Comparison of ENCODE assay signal across 8 cellular contexts in the genomic region with DNA sequence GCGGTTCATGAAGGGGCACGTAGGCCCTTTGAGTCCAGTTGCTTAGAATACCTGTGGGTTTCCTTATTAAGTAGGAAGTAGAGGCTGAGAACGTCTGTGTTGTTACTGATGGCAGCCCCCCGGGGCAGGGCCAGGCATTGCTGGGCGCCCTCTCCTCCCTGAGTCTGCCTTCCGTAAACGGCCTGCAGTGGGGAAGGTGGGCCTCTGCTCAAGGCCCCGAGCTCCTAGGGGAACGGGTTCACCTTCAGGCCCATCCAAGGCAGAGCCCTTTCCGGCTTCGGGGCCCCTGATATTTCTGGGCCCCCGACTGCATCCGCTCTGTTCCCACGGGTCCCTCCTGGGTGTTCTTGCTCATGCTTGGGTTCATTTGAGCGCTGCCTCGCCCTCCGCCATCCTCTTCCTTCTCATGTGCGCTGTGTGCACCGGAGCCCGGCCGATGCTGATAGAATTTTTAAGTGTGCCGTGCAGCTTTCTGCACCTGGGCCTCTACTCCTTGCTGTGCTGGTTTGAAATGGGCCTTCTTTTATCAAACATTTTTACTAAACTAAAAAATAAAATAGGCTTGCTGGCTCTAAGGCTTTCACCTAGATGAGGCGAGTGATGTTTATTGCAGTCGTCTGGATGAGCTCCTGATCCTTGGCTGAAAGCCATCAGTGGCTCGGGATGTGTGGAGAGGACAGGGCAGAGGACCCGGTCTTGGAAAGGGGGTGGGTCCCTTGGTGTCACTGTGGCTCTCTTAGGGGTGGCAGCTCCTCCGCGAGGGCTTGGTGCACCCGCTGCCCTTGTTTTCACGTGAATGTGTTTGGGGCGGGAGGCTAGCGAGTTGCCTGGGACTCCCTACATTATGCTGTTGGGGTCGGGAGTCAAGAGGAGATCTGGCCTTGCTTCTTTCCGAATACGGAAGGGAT.
DNase-seq lines count a peak whose midpoint lies in the region; ATAC-seq and TF ChIP-seq lines count a peak whose summit lies in the region.

No MANE protein-coding gene starts in this region.

- H3K4me1 ChIP-seq in neutrophil (ENCODE audit: control insufficient read depth in 1 of 2, insufficient read depth in 1 of 2, low read depth in 1 of 2, low read length in 1 of 2), result peaks cover 52 to 53% of the 10 kb centered on the region in 2 experiments

- no peak for TF ChIP-seq CTCF in brain microvascular endothelial cell (IDR thresholded peaks at IDR 0.05; ENCODE audit: low read depth, low read length, missing control alignments)
- no peak for TF ChIP-seq CTCF in neutrophil (IDR thresholded peaks at IDR 0.05)

- H3K27ac ChIP-seq in brain microvascular endothelial cell, result peak overlapping the region; percentile 53
- peak overlapping the region; percentile 98 for H3K27ac ChIP-seq in neutrophil

- H3K36me3 ChIP-seq in brain microvascular endothelial cell (replicated peaks) (no peaks in the 10 kb centered on the region), neutrophil (no peaks in the 10 kb centered on the region)

- no peaks in the 10 kb centered on the region for H3K9me3 ChIP-seq in neutrophil

- peak; percentile 25 for DNase-seq in stimulated activated CD4-positive, alpha-beta T cell treated with anti-CD3 and anti-CD28 coated beads, Interleukin-1b, Interleukin-23, amount 100 ng/mL, for 48 hours
- no peak for DNase-seq in stimulated activated CD4-positive, alpha-beta T cell treated with anti-CD3 and anti-CD28 coated beads, Interleukin-12 subunit alpha, Interleukin-12 subunit beta, amount 100 ng/mL, for 4 hours
- DNase-seq in brain microvascular endothelial cell (no peak), SKM-1 (lab: John Stamatoyannopoulos, UW; ENCODE audit: unreplicated experiment) (no peak), NCI-H2107 (lab: John Stamatoyannopoulos, UW) (no peak)
- no peak for DNase-seq in stimulated activated CD4-positive, alpha-beta T cell treated with anti-CD3 and anti-CD28 coated beads, Interleukin-2, amount 100 ng/mL, for 48 hours

- H3K4me3 ChIP-seq in brain microvascular endothelial cell (ENCODE audit: low read depth, low read length) (no peak overlapping the region), neutrophil (ENCODE audit: low read depth in 1 of 2, low read length in 1 of 2) (peak overlapping the region; percentile 56 to 62)

- ATAC-seq in HG03520 (IDR thresholded peaks at IDR 0.05; ENCODE audit: unreplicated experiment), result peak; percentile 13

- H3K27me3 ChIP-seq in brain microvascular endothelial cell (replicated peaks) (no peaks in the 10 kb centered on the region), neutrophil (no peaks in the 10 kb centered on the region)

- in situ Hi-C loops in brain microvascular endothelial cell (cut with HindIII; ENCODE audit: low pct_ligation_motif_present, low sequenced_read_pairs), result no loop called here
